In genomic region chr3:31946484-31947081, GRCh38 we compare ENCODE assay signal across 13 cellular contexts. TPM values are rescaled to one million over a fixed set of nuclear protein-coding genes. Genes with fewer than 3 reads are reported as not detected.
A peak's percentile ranks its signal among the peaks of the same experiment; 100 is the strongest.
DNase-seq lines count a peak whose midpoint lies in the region; ATAC-seq and TF ChIP-seq lines count a peak whose summit lies in the region.
"Had no signal": no experiment of that assay in that cellular context is flagged by ENCODE, and none has a peak within 500 bp of the region (broad histone marks: within the 10 kb centered on the region; RNA-seq: fewer than 3 reads in every experiment).

No MANE protein-coding gene starts in this region.

- DNase-seq in NAMALWA (ENCODE audit: low spot score) (peak; percentile 46), kidney tubule cell (ENCODE audit: low spot score) (peak; percentile 37), HuH-7.5 (ENCODE audit: low spot score) (no peak), stomach (no peak), NCI-H345 (lab: John Stamatoyannopoulos, UW) (no peak)
- DNase-seq in activated T-cell treated with anti-CD3 and anti-CD28 coated beads, Interleukin-2, amount 50 U/mL, for 24 hours: no peak
- DNase-seq: anterior cingulate cortex, GM23248, NCI-H2171 treated with DMSO at 0.1 percent for 48 hours, SHP77 treated with DMSO at 0.1 percent for 48 hours had no signal

- 89 to 92% (median 91%) methylated on average over 10 of the region's 10 CpGs for WGBS in stomach, 5 donors

- H3K4me2 ChIP-seq in DOHH2 (ENCODE audit: low read length): peak overlapping the region; percentile 100

- H3K4me3 Mint-ChIP-seq in activated T-cell treated with anti-CD3 and anti-CD28 coated beads, Interleukin-2, amount 50 U/mL, for 24 hours: no peak overlapping the region

- peak overlapping the region; percentile 87 for H3K4me3 ChIP-seq in DOHH2 (ENCODE audit: low read length)
- H3K4me3 ChIP-seq in stomach: no peak overlapping the region
- H3K4me3 ChIP-seq: GM23248 had no signal

- TF ChIP-seq EP300 in stomach (IDR thresholded peaks at IDR 0.05): no peak

- no peak for TF ChIP-seq POLR2A in stomach (IDR thresholded peaks at IDR 0.05)

- H3K36me3 ChIP-seq in DOHH2 (ENCODE audit: control insufficient read depth, low read length) (peaks cover 46% of the 10 kb centered on the region), stomach (no peaks in the 10 kb centered on the region)
- H3K36me3 ChIP-seq: neutrophil had no signal

- H3K27me3 ChIP-seq in DOHH2 (ENCODE audit: control insufficient read depth, low read length): no peaks in the 10 kb centered on the region
- H3K27me3 ChIP-seq in stomach: no peaks in the 10 kb centered on the region

- no peaks in the 10 kb centered on the region for H3K36me3 Mint-ChIP-seq in activated T-cell treated with anti-CD3 and anti-CD28 coated beads, Interleukin-2, amount 50 U/mL, for 24 hours (ENCODE audit: low read depth)

- intact Hi-C loops in stomach (cut with DNase I; ENCODE audit: low total_unique reads): no loop called here

- ATAC-seq in GM21619 (IDR thresholded peaks at IDR 0.05; ENCODE audit: unreplicated experiment): peak; percentile 37

- no peaks in the 10 kb centered on the region for H4K20me1 ChIP-seq in DOHH2 (ENCODE audit: control insufficient read depth, insufficient read depth, low read depth, low read length)

- no peak overlapping the region for H3K27ac Mint-ChIP-seq in activated T-cell treated with anti-CD3 and anti-CD28 coated beads, Interleukin-2, amount 50 U/mL, for 24 hours

- peaks cover 60% of the 10 kb centered on the region for H3F3A ChIP-seq in DOHH2 (ENCODE audit: control insufficient read depth, insufficient read depth)

- peaks cover 96% of the 10 kb centered on the region for H3K79me2 ChIP-seq in DOHH2 (ENCODE audit: control insufficient read depth, low read length)

- H3K4me1 ChIP-seq in DOHH2 (ENCODE audit: control insufficient read depth, low read length): peaks cover 99% of the 10 kb centered on the region
- peaks cover 4 to 25% (median 11%) of the 10 kb centered on the region in 4 donors for H3K4me1 ChIP-seq in stomach

- no peaks in the 10 kb centered on the region for H3K9me2 ChIP-seq in DOHH2 (replicated peaks; ENCODE audit: control insufficient read depth, low read length)

- peaks cover 5% of the 10 kb centered on the region for H3K9me3 Mint-ChIP-seq in activated T-cell treated with anti-CD3 and anti-CD28 coated beads, Interleukin-2, amount 50 U/mL, for 24 hours

- H3K27ac ChIP-seq in DOHH2 (ENCODE audit: low read depth, low read length) (peak overlapping the region; percentile 98), stomach (peak overlapping the region in 2 of 5 donors; percentile 45 to 62)
- H3K27ac ChIP-seq: GM23248, neutrophil had no signal

- H3K9me3 ChIP-seq in DOHH2 (ENCODE audit: control insufficient read depth, insufficient read depth, low read length) (peaks cover 4% of the 10 kb centered on the region; the same call in 1 of the 2 replicates), stomach (no peaks in the 10 kb centered on the region)
- H3K9me3 ChIP-seq: neutrophil had no signal

- H3K27me3 Mint-ChIP-seq in activated T-cell treated with anti-CD3 and anti-CD28 coated beads, Interleukin-2, amount 50 U/mL, for 24 hours: peaks cover 30% of the 10 kb centered on the region

- TF ChIP-seq CTCF in DOHH2 (IDR thresholded peaks at IDR 0.05; ENCODE audit: low read depth, low read length, poor library complexity, severe bottlenecking) (no peak), stomach (IDR thresholded peaks at IDR 0.05) (no peak)

- H3K4me1 Mint-ChIP-seq in activated T-cell treated with anti-CD3 and anti-CD28 coated beads, Interleukin-2, amount 50 U/mL, for 24 hours (ENCODE audit: low read depth): no peaks in the 10 kb centered on the region

RNA-seq across cellular contexts. Expression of gene OSBPL10, which starts 34.5 kb away (rescaled TPM):
- 10 to 100 TPM in 3 of 5 donors, 1 to 10 TPM in 2; 1.8 to 37.7 (median 21.3) TPM for total RNA-seq in stomach
- polyA plus RNA-seq in stomach: 1 to 10 TPM; 3.3 to 6.0 (median 5.8) TPM

RNA-seq across cellular contexts. Expression of gene ZNF860, which starts 35.0 kb away (rescaled TPM):
- 1 to 10 TPM in 2 of 5 donors, not detected in 3; 1.2 to 2.0 TPM for total RNA-seq in stomach
- 1 to 10 TPM in 1 of 3 donors, under 1 TPM in 1, not detected in 1; 0.50 to 1.5 TPM for polyA plus RNA-seq in stomach

Comparison
In these comparisons a context has a peak if more than half of its experiments do, and no peak if none do; other contexts are left out.
1. DNase-seq: peak in NAMALWA (single experiment) and kidney tubule cell (single experiment); none in activated T-cell treated with anti-CD3 and anti-CD28 coated beads, Interleukin-2, amount 50 U/mL, for 24 hours (single experiment), HuH-7.5 (single experiment), stomach (single experiment) and NCI-H345 (single experiment).